In genomic region chr17:63431618-63431938, GRCh38 we compare ENCODE assay signal across 1 cellular context.
TF ChIP-seq lines count a peak whose summit lies in the region.

No MANE protein-coding gene starts in this region.

TF ChIP-seq in HCT116, 20 proteins besides CTCF, POLR2A, EP300 and RAD21 (continued from another document):
- TF ChIP-seq, protein P1, sequence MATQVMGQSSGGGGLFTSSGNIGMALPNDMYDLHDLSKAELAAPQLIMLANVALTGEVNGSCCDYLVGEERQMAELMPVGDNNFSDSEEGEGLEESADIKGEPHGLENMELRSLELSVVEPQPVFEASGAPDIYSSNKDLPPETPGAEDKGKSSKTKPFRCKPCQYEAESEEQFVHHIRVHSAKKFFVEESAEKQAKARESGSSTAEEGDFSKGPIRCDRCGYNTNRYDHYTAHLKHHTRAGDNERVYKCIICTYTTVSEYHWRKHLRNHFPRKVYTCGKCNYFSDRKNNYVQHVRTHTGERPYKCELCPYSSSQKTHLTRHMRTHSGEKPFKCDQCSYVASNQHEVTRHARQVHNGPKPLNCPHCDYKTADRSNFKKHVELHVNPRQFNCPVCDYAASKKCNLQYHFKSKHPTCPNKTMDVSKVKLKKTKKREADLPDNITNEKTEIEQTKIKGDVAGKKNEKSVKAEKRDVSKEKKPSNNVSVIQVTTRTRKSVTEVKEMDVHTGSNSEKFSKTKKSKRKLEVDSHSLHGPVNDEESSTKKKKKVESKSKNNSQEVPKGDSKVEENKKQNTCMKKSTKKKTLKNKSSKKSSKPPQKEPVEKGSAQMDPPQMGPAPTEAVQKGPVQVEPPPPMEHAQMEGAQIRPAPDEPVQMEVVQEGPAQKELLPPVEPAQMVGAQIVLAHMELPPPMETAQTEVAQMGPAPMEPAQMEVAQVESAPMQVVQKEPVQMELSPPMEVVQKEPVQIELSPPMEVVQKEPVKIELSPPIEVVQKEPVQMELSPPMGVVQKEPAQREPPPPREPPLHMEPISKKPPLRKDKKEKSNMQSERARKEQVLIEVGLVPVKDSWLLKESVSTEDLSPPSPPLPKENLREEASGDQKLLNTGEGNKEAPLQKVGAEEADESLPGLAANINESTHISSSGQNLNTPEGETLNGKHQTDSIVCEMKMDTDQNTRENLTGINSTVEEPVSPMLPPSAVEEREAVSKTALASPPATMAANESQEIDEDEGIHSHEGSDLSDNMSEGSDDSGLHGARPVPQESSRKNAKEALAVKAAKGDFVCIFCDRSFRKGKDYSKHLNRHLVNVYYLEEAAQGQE (IDR thresholded peaks at IDR 0.05; ENCODE audit: low read depth), result no peak
- TF ChIP-seq POLR2AphosphoS5 (IDR thresholded peaks at IDR 0.05; ENCODE audit: low read depth, low read length), result 0 out of 2 replicates have a peak, but pooled peaks have one; percentile 10
- TF ChIP-seq EGR1 (IDR thresholded peaks at IDR 0.05; ENCODE audit: low read depth), result no peak
- TF ChIP-seq ZBTB33 (IDR thresholded peaks at IDR 0.05; ENCODE audit: extremely low read depth, insufficient replicate concordance, low read length), result no peak
- TF ChIP-seq FOSL1 (IDR thresholded peaks at IDR 0.05; ENCODE audit: low read depth), result no peak
- no peak for TF ChIP-seq EZH2 (IDR thresholded peaks at IDR 0.05)
